In genomic region chr4:8605289-8605688, GRCh38 we compare ENCODE assay signal across 37 cellular contexts. TPM values are rescaled to one million over a fixed set of nuclear protein-coding genes. Genes with fewer than 3 reads are reported as not detected.
"Had no signal": no experiment of that assay in that cellular context is flagged by ENCODE, and none has a peak within 500 bp of the region (broad histone marks: within the 10 kb centered on the region; RNA-seq: fewer than 3 reads in every experiment).

No MANE protein-coding gene starts in this region.

- FAIRE-seq: astrocyte, colon, TTC549 had no signal

- H3K36me3 ChIP-seq: adrenal gland, brain microvascular endothelial cell, breast epithelium, cardiac muscle cell had no signal

- H3K27me3 ChIP-seq: adrenal gland, brain microvascular endothelial cell, cardiac muscle cell had no signal

- ATAC-seq: activated CD8-positive, alpha-beta T cell treated with anti-CD3 and anti-CD28 coated beads for 36 hours; activated naive CD4-positive, alpha-beta T cell treated with anti-CD3 and anti-CD28 coated beads, Interleukin-2, amount 50 U/mL, for 72 hours; activated T-cell treated with anti-CD3 and anti-CD28 coated beads, Interleukin-2, amount 50 U/mL, for 4 hours; activated T-cell treated with anti-CD3 and anti-CD28 coated beads, Interleukin-2, amount 50 U/mL, for 72 hours; activated T-helper 17 cell treated with anti-CD3 and anti-CD28 coated beads, Interleukin-2, amount 50 U/mL, for 72 hours; body of pancreas had no signal

- H3K4me1 ChIP-seq: adrenal gland, body of pancreas, breast epithelium had no signal

- H3K9me3 ChIP-seq: adrenal gland, body of pancreas, breast epithelium had no signal

- H3K4me3 ChIP-seq: adrenal gland, body of pancreas, breast epithelium, cardiac muscle cell had no signal

- H3K27ac ChIP-seq: adrenal gland, body of pancreas, brain microvascular endothelial cell, breast epithelium, cardiac muscle cell, VCaP had no signal

- DNase-seq: activated B cell treated with CpG ODN at 0.5 μM for 24 hours; activated CD4-positive, alpha-beta memory T cell treated with anti-CD3 and anti-CD28 coated beads for 36 hours; activated CD4-positive, alpha-beta T cell treated with anti-CD3 and anti-CD28 coated beads for 4 hours; activated CD4-positive, alpha-beta T cell treated with anti-CD3 and anti-CD28 coated beads, Interleukin-2, amount 10 ng/mL, durations not matched to agents 24 days and 14 days; activated CD4-positive, alpha-beta T cell treated with anti-CD3 and anti-CD28 coated beads, Interleukin-2, amount 50 U/mL, for 1 hour; activated CD4-positive, alpha-beta T cell treated with anti-CD3 and anti-CD28 coated beads, Interleukin-2, amount 50 U/mL, for 4 hours; activated CD4-positive, CD25-positive, alpha-beta regulatory T cell treated with anti-CD3 and anti-CD28 coated beads, Interleukin-2, amount 50 U/mL, for 72 hours; activated CD8-positive, alpha-beta memory T cell treated with anti-CD3 and anti-CD28 coated beads, Interleukin-2, amount 50 U/mL, for 4 hours; activated CD8-positive, alpha-beta T cell treated with anti-CD3 and anti-CD28 coated beads for 36 hours; activated effector memory CD4-positive, alpha-beta T cell treated with anti-CD3 and anti-CD28 coated beads, Interleukin-2, amount 50 U/mL, for 16 hours; activated gamma-delta T cell treated with Interleukin-2 at 50 U/mL for 16 hours; activated naive CD4-positive, alpha-beta T cell; activated naive CD4-positive, alpha-beta T cell treated with anti-CD3 and anti-CD28 coated beads for 36 hours; activated naive CD4-positive, alpha-beta T cell treated with anti-CD3 and anti-CD28 coated beads, Interleukin-2, amount 50 U/mL, for 16 hours; activated naive CD8-positive, alpha-beta T cell treated with anti-CD3 and anti-CD28 coated beads for 36 hours; activated T-cell treated with anti-CD3 and anti-CD28 coated beads for 4 hours; activated T-cell treated with anti-CD3 and anti-CD28 coated beads, Interleukin-2, amount 50 U/mL, for 1 hour; activated T-cell treated with anti-CD3 and anti-CD28 coated beads, Interleukin-2, amount 50 U/mL, for 4 hours; activated T-cell treated with anti-CD3 and anti-CD28 coated beads, Interleukin-2, amount 50 U/mL, for 72 hours; adrenal gland; amniotic stem cell; aorta; body of pancreas; brain microvascular endothelial cell; central memory CD4-positive, alpha-beta T cell; T-helper 2 cell; T-helper 9 cell had no signal

RNA-seq across cellular contexts. Expression of gene CPZ, which starts 12.7 kb away (rescaled TPM):
- total RNA-seq: activated B cell treated with CpG ODN at 0.5 μM for 24 hours; activated CD4-positive, alpha-beta memory T cell treated with anti-CD3 and anti-CD28 coated beads for 36 hours; activated CD4-positive, alpha-beta T cell treated with anti-CD3 and anti-CD28 coated beads, Interleukin-2, amount 10 ng/mL, durations not matched to agents 24 days and 14 days; activated CD8-positive, alpha-beta memory T cell treated with anti-CD3 and anti-CD28 coated beads for 36 hours; activated CD8-positive, alpha-beta T cell treated with anti-CD3 and anti-CD28 coated beads for 36 hours; activated naive CD4-positive, alpha-beta T cell treated with anti-CD3 and anti-CD28 coated beads for 36 hours; activated naive CD4-positive, alpha-beta T cell treated with anti-CD3 and anti-CD28 coated beads, Interleukin-2, amount 50 U/mL, for 72 hours; activated naive CD8-positive, alpha-beta T cell treated with anti-CD3 and anti-CD28 coated beads for 36 hours; activated T-cell treated with anti-CD3 and anti-CD28 coated beads, Interleukin-2, amount 50 U/mL, for 4 hours; activated T-cell treated with anti-CD3 and anti-CD28 coated beads, Interleukin-2, amount 50 U/mL, for 72 hours; activated T-helper 1 cell treated with anti-CD3 and anti-CD28 coated beads, Interleukin-12 subunit alpha, Interleukin-12 subunit beta, Interleukin-2, Interleukin-4 antibody, amounts not matched to agents 30 ng/mL and 10 ng/mL and 1 ng/mL, durations not matched to agents 14 hours and 24 hours and 36 hours; activated T-helper 17 cell treated with anti-CD3 and anti-CD28 coated beads, Interleukin-2, amount 50 U/mL, for 72 hours had no signal

RNA-seq across cellular contexts. Expression of gene GPR78, which starts 25.1 kb away (rescaled TPM):
- total RNA-seq: activated B cell treated with CpG ODN at 0.5 μM for 24 hours; activated CD4-positive, alpha-beta memory T cell treated with anti-CD3 and anti-CD28 coated beads for 36 hours; activated CD4-positive, alpha-beta T cell treated with anti-CD3 and anti-CD28 coated beads, Interleukin-2, amount 10 ng/mL, durations not matched to agents 24 days and 14 days; activated CD8-positive, alpha-beta memory T cell treated with anti-CD3 and anti-CD28 coated beads for 36 hours; activated CD8-positive, alpha-beta T cell treated with anti-CD3 and anti-CD28 coated beads for 36 hours; activated naive CD4-positive, alpha-beta T cell treated with anti-CD3 and anti-CD28 coated beads for 36 hours; activated naive CD8-positive, alpha-beta T cell treated with anti-CD3 and anti-CD28 coated beads for 36 hours; activated T-cell treated with anti-CD3 and anti-CD28 coated beads, Interleukin-2, amount 50 U/mL, for 4 hours; activated T-cell treated with anti-CD3 and anti-CD28 coated beads, Interleukin-2, amount 50 U/mL, for 72 hours; activated T-helper 1 cell treated with anti-CD3 and anti-CD28 coated beads, Interleukin-12 subunit alpha, Interleukin-12 subunit beta, Interleukin-2, Interleukin-4 antibody, amounts not matched to agents 30 ng/mL and 10 ng/mL and 1 ng/mL, durations not matched to agents 14 hours and 24 hours and 36 hours; activated T-helper 17 cell treated with anti-CD3 and anti-CD28 coated beads, Interleukin-2, amount 50 U/mL, for 72 hours; body of pancreas had no signal
- polyA plus RNA-seq: aorta had no signal
